Comparison of ENCODE assay signal across 26 cellular contexts in genomic region chr14:34214961-34215360, GRCh38.
"Had no signal": no experiment of that assay in that cellular context is flagged by ENCODE, and none has a peak within 500 bp of the region (broad histone marks: within the 10 kb centered on the region; RNA-seq: fewer than 3 reads in every experiment).

No MANE protein-coding gene starts in this region.

- H3K79me2 ChIP-seq: parathyroid adenoma had no signal

- H3K9me3 ChIP-seq: neutrophil, right atrium auricular region, right lobe of liver, stomach, testis, thyroid gland, transverse colon, vagina had no signal

- H3K36me3 ChIP-seq: left ventricle myocardium inferior, neural progenitor cell, neutrophil, right atrium auricular region, right lobe of liver, stomach, thyroid gland, transverse colon, upper lobe of left lung, vagina had no signal

- H3K27ac ChIP-seq: left ventricle myocardium inferior, neural progenitor cell, neutrophil, parathyroid adenoma, right atrium auricular region, right lobe of liver, stomach, testis, thyroid gland, transverse colon, upper lobe of left lung, vagina had no signal

- H3K27me3 ChIP-seq: neural progenitor cell, right atrium auricular region, right lobe of liver, stomach, testis, thyroid gland, transverse colon, upper lobe of left lung, vagina had no signal

- DNase-seq: islet precursor cell; left ventricle myocardium inferior; mesendoderm; naive B cell; natural killer cell; nephron progenitor cell; occipital lobe; right lobe of liver; stimulated activated CD4-positive, alpha-beta T cell treated with anti-CD3 and anti-CD28 coated beads, Interleukin-1b, Interleukin-23, amount 100 ng/mL, for 48 hours; stimulated activated CD4-positive, alpha-beta T cell treated with anti-CD3 and anti-CD28 coated beads, Interleukin-2, amount 100 ng/mL, for 48 hours; stimulated activated CD4-positive, alpha-beta T cell treated with anti-CD3 and anti-CD28 coated beads, Interleukin-4, amount 100 ng/mL, for 4 hours; stimulated activated CD8-positive, alpha-beta memory T cell treated with anti-CD3 and anti-CD28 coated beads, Interleukin-4, amount 100 ng/mL, for 48 hours; stimulated activated naive B cell treated with anti-CD40 and anti-IgM and Interleukin-4, amounts not matched to agents 10 μg/mL and 1 μg/mL and 100 μg/mL, for 72 hours; stimulated activated naive CD8-positive, alpha-beta T cell treated with anti-CD3 and anti-CD28 coated beads, Interleukin-15, Interleukin-2, amounts not matched to agents 100 U/mL and 50 U/mL, for 24 hours; stomach; testis; thyroid gland; transverse colon; upper lobe of left lung had no signal

- H3K9ac ChIP-seq: neural progenitor cell, parathyroid adenoma had no signal

- H2AFZ ChIP-seq: neural progenitor cell, parathyroid adenoma had no signal

- ATAC-seq: natural killer cell; right lobe of liver; stimulated activated naive B cell treated with anti-CD40 and anti-IgM and Interleukin-4, amounts not matched to agents 10 μg/mL and 1 μg/mL and 100 μg/mL, for 72 hours; stimulated activated naive CD8-positive, alpha-beta T cell treated with anti-CD3 and anti-CD28 coated beads, Interleukin-15, Interleukin-2, amounts not matched to agents 100 U/mL and 50 U/mL, for 24 hours had no signal

- H3K4me2 ChIP-seq: neural progenitor cell, smooth muscle cell had no signal

- H3K4me1 ChIP-seq: left ventricle myocardium inferior, neural progenitor cell, parathyroid adenoma, right atrium auricular region, right lobe of liver, testis, thyroid gland, upper lobe of left lung, vagina had no signal

- H3K4me3 ChIP-seq: left ventricle myocardium inferior, lung, neural progenitor cell, right atrium auricular region, right lobe of liver, smooth muscle cell, stomach, testis, thyroid gland, transverse colon, upper lobe of left lung, vagina had no signal
